ENCODE assay signal across 8 cellular contexts in genomic region chr9:131395027-131395744, GRCh38. TPM values are rescaled to one million over a fixed set of nuclear protein-coding genes. Genes with fewer than 3 reads are reported as not detected.
DNase-seq lines count a peak whose midpoint lies in the region; ATAC-seq and TF ChIP-seq lines count a peak whose summit lies in the region.

No MANE protein-coding gene starts in this region.

- peaks cover 61% of the 10 kb centered on the region for H3K4me1 Mint-ChIP-seq in stimulated activated naive CD8-positive, alpha-beta T cell treated with anti-CD3 and anti-CD28 coated beads, Interleukin-15, amount 100 ng/mL, for 72 hours

- H3K9me3 Mint-ChIP-seq in stimulated activated naive CD8-positive, alpha-beta T cell treated with anti-CD3 and anti-CD28 coated beads, Interleukin-15, amount 100 ng/mL, for 72 hours: no peaks in the 10 kb centered on the region

- no peak; the same call in 1 of the 2 replicates for TF ChIP-seq CTCF in Loucy (conservative IDR thresholded peaks at IDR 0.05; ENCODE audit: low read length)

- peak overlapping the region; percentile 80 for H3K27ac ChIP-seq in ectodermal cell (ENCODE audit: insufficient read depth, low read depth, low read length, poor library complexity, severe bottlenecking)

- H2AFZ ChIP-seq in Loucy (ENCODE audit: low read length): no peak overlapping the region

- H3K9ac ChIP-seq in Loucy (ENCODE audit: low read depth, low read length, poor library complexity, severe bottlenecking) (peak overlapping the region; percentile 96), mucosa of stomach (ENCODE audit: low read length) (peak overlapping the region; percentile 89)

- H3K4me1 ChIP-seq in Loucy (ENCODE audit: insufficient read depth, low read length, poor library complexity, severe bottlenecking) (peaks cover 46% of the 10 kb centered on the region), ectodermal cell (ENCODE audit: control insufficient read depth, insufficient read depth, low read length) (peaks cover 25% of the 10 kb centered on the region), mucosa of stomach (ENCODE audit: control insufficient read depth, insufficient read depth, low read length) (peaks cover 28% of the 10 kb centered on the region)

- H3K27me3 ChIP-seq in Loucy (ENCODE audit: insufficient read depth, low read length, poor library complexity, severe bottlenecking) (no peaks in the 10 kb centered on the region), ectodermal cell (ENCODE audit: control insufficient read depth, insufficient read depth, low read length, poor library complexity, severe bottlenecking) (no peaks in the 10 kb centered on the region), mucosa of stomach (ENCODE audit: control insufficient read depth, insufficient read depth, low read length) (no peaks in the 10 kb centered on the region)

- WGBS in ectodermal cell, 2 experiments: 2% methylated on average over 12 of the region's 12 CpGs

- no peaks in the 10 kb centered on the region for H3K27me3 Mint-ChIP-seq in stimulated activated naive CD8-positive, alpha-beta T cell treated with anti-CD3 and anti-CD28 coated beads, Interleukin-15, amount 100 ng/mL, for 72 hours

- H3K27ac Mint-ChIP-seq in stimulated activated naive CD8-positive, alpha-beta T cell treated with anti-CD3 and anti-CD28 coated beads, Interleukin-15, amount 100 ng/mL, for 72 hours: peak overlapping the region; percentile 97 to 99

- peak overlapping the region; percentile 94 for H3K4me2 ChIP-seq in Loucy (ENCODE audit: low read depth, low read length, poor library complexity, severe bottlenecking)

- peaks cover 21% of the 10 kb centered on the region for H3F3A ChIP-seq in Loucy (ENCODE audit: low read depth)

- H3K9me3 ChIP-seq in Loucy (ENCODE audit: insufficient read depth, low read depth, low read length) (no peaks in the 10 kb centered on the region), ectodermal cell (ENCODE audit: control insufficient read depth, low read length) (no peaks in the 10 kb centered on the region), mucosa of stomach (ENCODE audit: control insufficient read depth, low read length) (no peaks in the 10 kb centered on the region)

- ATAC-seq in stimulated activated naive CD8-positive, alpha-beta T cell treated with anti-CD3 and anti-CD28 coated beads, Interleukin-15, amount 100 ng/mL, for 72 hours: peak; percentile 85
- no peak for ATAC-seq in HG03025 (IDR thresholded peaks at IDR 0.05; ENCODE audit: low FRiP score, unreplicated experiment)
- no peak for ATAC-seq in HG03342 (IDR thresholded peaks at IDR 0.05; ENCODE audit: unreplicated experiment)

- H3K36me3 ChIP-seq in Loucy (ENCODE audit: insufficient read depth, low read length) (no peaks in the 10 kb centered on the region), ectodermal cell (ENCODE audit: control insufficient read depth, insufficient read depth, low read length) (no peaks in the 10 kb centered on the region), mucosa of stomach (ENCODE audit: control insufficient read depth, insufficient read depth, low read length) (no peaks in the 10 kb centered on the region)

- peak overlapping the region; percentile 97 for H3K4me3 ChIP-seq in GM08714 (ENCODE audit: low read length)
- peak overlapping the region; percentile 82 for H3K4me3 ChIP-seq in Loucy (ENCODE audit: low read length, poor library complexity, severe bottlenecking)
- H3K4me3 ChIP-seq in ectodermal cell (ENCODE audit: insufficient read depth, low read depth, low read length): peak overlapping the region; percentile 79
- peak overlapping the region; percentile 6 for H3K4me3 ChIP-seq in mucosa of stomach (ENCODE audit: low read length)

- H3K79me2 ChIP-seq in Loucy (ENCODE audit: insufficient read depth, low read length): peaks cover 55% of the 10 kb centered on the region

- no peaks in the 10 kb centered on the region for H3K9me2 ChIP-seq in Loucy (replicated peaks; ENCODE audit: low read depth, low read length)

- peaks cover 51% of the 10 kb centered on the region for H4K20me1 ChIP-seq in Loucy (ENCODE audit: insufficient read depth, low read length, poor library complexity, severe bottlenecking)

- peak; percentile 65 to 76 for DNase-seq in activated CD4-positive, alpha-beta T cell treated with anti-CD3 and anti-CD28 coated beads, Interleukin-2, amount 50 U/mL, for 48 hours
- peak; percentile 77 to 89 for DNase-seq in stimulated activated naive CD8-positive, alpha-beta T cell treated with anti-CD3 and anti-CD28 coated beads, Interleukin-15, amount 100 ng/mL, for 72 hours

- peak overlapping the region; percentile 87 to 91 for H3K4me3 Mint-ChIP-seq in stimulated activated naive CD8-positive, alpha-beta T cell treated with anti-CD3 and anti-CD28 coated beads, Interleukin-15, amount 100 ng/mL, for 72 hours

RNA-seq across cellular contexts. Expression of gene PRRC2B, which starts 1.3 kb away (rescaled TPM):
- 244 TPM for polyA plus RNA-seq in ectodermal cell (2013, experiment 1 of 4)
- 300 TPM for polyA plus RNA-seq in ectodermal cell (2013, experiment 2 of 4)
- polyA plus RNA-seq in ectodermal cell (2013, experiment 3 of 4): 170 TPM
- 212 TPM for polyA plus RNA-seq in ectodermal cell (2013, experiment 4 of 4)

Comparison
In these comparisons a context has a peak if more than half of its experiments do, and no peak if none do; other contexts are left out.
1. H3K4me3 ChIP-seq: peak in every context shown above with its lines; median percentile 97 in GM08714; 82 in Loucy; 79 in ectodermal cell; 6 in mucosa of stomach.